Comparison of ENCODE assay signal across 8 cellular contexts in the genomic region with DNA sequence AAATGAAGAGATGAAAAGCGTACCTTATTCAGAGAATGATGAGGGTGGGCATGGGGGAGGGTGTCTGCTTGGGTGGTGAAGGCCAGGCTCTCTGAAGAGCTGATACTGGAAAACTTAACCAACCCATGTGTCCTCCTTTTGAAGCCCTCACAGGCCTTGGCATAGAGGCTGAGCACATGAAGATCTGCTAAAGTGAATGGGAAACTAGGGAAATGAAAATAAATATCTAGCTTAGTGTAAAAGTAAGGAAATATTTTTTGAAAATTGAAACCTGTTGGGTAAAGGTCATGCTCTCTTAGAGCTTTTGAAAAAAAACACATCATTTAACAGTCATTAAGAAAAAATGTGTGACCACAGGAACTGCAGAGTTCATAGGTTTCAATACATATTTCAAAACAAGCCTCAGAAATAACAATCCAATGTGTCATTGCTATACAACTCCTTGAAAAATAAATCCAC. TPM values are rescaled to one million over a fixed set of nuclear protein-coding genes. Genes with fewer than 3 reads are reported as not detected.
A peak's percentile ranks its signal among the peaks of the same experiment; 100 is the strongest.
DNase-seq lines count a peak whose midpoint lies in the region; TF ChIP-seq lines count a peak whose summit lies in the region.

No MANE protein-coding gene starts in this region.

- H3K4me3 ChIP-seq in GM06990 (replicated peaks; ENCODE audit: low read depth, low read length), result no peak overlapping the region

- no peak for TF ChIP-seq CTCF in GM06990 (IDR thresholded peaks at IDR 0.05; ENCODE audit: insufficient read depth, low read length, poor library complexity, severe bottlenecking)

- H3K27me3 ChIP-seq in GM06990 (replicated peaks; ENCODE audit: control insufficient read depth, insufficient read depth, low read length), result no peaks in the 10 kb centered on the region

- DNase-seq in GM06990 (ENCODE audit: extremely low read depth, insufficient read length), result peak; percentile 17
- DNase-seq in H4 (ENCODE audit: low spot score), result peak; percentile 43
- DNase-seq in NCI-H226, result peak; percentile 83
- DNase-seq in hepatic stellate cell (ENCODE audit: low spot score), result peak; percentile 43
- no peak for DNase-seq in Kasumi-1 (lab: John Stamatoyannopoulos, UW)
- DNase-seq in nucleus accumbens (lab: John Stamatoyannopoulos, UW), result no peak
- no peak for DNase-seq in GF-D8 (lab: John Stamatoyannopoulos, UW)
- no peak for DNase-seq in SHP77 (lab: John Stamatoyannopoulos, UW)

- no peaks in the 10 kb centered on the region for H3K36me3 ChIP-seq in GM06990 (ENCODE audit: control insufficient read depth, insufficient read depth, low read length)

RNA-seq across cellular contexts. Expression of a gene that starts 40.5 kb away (rescaled TPM):
- total RNA-seq in H4 (2014; rRNA removed; shearing (Covaris generic)), result 3.5 and 9.5 TPM in 2 replicates

Comparison
In these comparisons a context has a peak if more than half of its experiments do, and no peak if none do; other contexts are left out.
1. DNase-seq: peak in GM06990 (single experiment), H4 (single experiment), NCI-H226 (single experiment) and hepatic stellate cell (single experiment); none in Kasumi-1 (0 of 2), nucleus accumbens (0 of 56), GF-D8 (single experiment) and SHP77 (0 of 2).